9 cellular contexts compared by ENCODE assay signal in the genomic region with DNA sequence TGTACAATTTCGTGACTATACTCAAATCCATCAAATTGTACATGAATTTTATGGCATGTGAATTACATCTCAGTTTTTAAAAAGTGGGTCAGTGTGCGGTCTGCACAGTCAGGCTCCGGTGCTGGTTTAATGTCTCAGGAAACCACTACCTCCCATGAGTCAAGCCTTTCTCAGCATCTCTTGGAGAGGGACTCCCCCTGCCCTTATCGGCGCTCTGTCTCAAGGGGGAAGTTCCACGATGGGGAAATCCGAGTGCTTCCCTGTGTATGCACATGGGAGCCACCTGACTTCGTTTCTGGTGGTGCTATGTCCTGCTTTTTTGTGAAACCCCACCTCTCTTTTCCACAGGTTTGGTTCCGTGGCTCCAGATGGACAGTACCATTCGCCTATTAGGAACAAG.
DNase-seq lines count a peak whose midpoint lies in the region; ATAC-seq and TF ChIP-seq lines count a peak whose summit lies in the region.
"Had no signal": no experiment of that assay in that cellular context is flagged by ENCODE, and none has a peak within 500 bp of the region (broad histone marks: within the 10 kb centered on the region; RNA-seq: fewer than 3 reads in every experiment).

No MANE protein-coding gene starts in this region.

- peaks cover 36% of the 10 kb centered on the region for H3K4me1 Mint-ChIP-seq in WTC11

- H3K9me3 Mint-ChIP-seq in WTC11: peaks cover 13% of the 10 kb centered on the region

- peaks cover 35% of the 10 kb centered on the region for H3K36me3 Mint-ChIP-seq in WTC11

- H3K27ac Mint-ChIP-seq in WTC11: no peak overlapping the region

- POLR2A ChIA-PET in WTC11 (lab: Charles Lee): no interaction called here

- H3K27me3 Mint-ChIP-seq in WTC11 (ENCODE audit: low read depth): peaks cover 7% of the 10 kb centered on the region; the same call in 1 of the 2 replicates

- DNase-seq in activated T-cell treated with anti-CD3 and anti-CD28 coated beads for 48 hours (ENCODE audit: low read depth): peak; percentile 61
- DNase-seq in stimulated activated CD4-positive, alpha-beta T cell treated with anti-CD3 and anti-CD28 coated beads, Interleukin-4, amount 100 ng/mL, for 4 hours: peak; percentile 40 to 47
- DNase-seq in WTC11 (ENCODE audit: low spot score): no peak
- DNase-seq in NCI-H1092 (lab: John Stamatoyannopoulos, UW): no peak
- no peak for DNase-seq in NCI-H187 treated with DMSO at 0.1 percent for 48 hours (lab: John Stamatoyannopoulos, UW)
- DNase-seq: foreskin fibroblast had no signal

- CTCF ChIA-PET in WTC11 (lab: Charles Lee): no interaction called here

- TF ChIP-seq CTCF in WTC11 (IDR thresholded peaks at IDR 0.05): no peak

- no peak overlapping the region for H3K4me3 Mint-ChIP-seq in WTC11

- ATAC-seq in GM18868 (IDR thresholded peaks at IDR 0.05; ENCODE audit: unreplicated experiment) (peak; percentile 81), HG03460 (IDR thresholded peaks at IDR 0.05; ENCODE audit: unreplicated experiment) (peak; percentile 72), HG02970 (IDR thresholded peaks at IDR 0.05; ENCODE audit: low FRiP score, unreplicated experiment) (no peak), WTC11 (no peak)

TF ChIP-seq in WTC11, 78 proteins besides CTCF, POLR2A, EP300 and RAD21:
- TF ChIP-seq EMX1 (CRISPR knock-in tag; IDR thresholded peaks at IDR 0.05) (no peak), FOXK1 (CRISPR knock-in tag; IDR thresholded peaks at IDR 0.05) (no peak), HMGA2 (CRISPR knock-in tag; IDR thresholded peaks at IDR 0.05) (no peak), ZNF232 (CRISPR knock-in tag; IDR thresholded peaks at IDR 0.05) (no peak), ZNF423 (CRISPR knock-in tag; IDR thresholded peaks at IDR 0.05) (no peak), GRHL2 (CRISPR knock-in tag; IDR thresholded peaks at IDR 0.05; ENCODE audit: insufficient replicate concordance, severe bottlenecking) (no peak), TCF7 (CRISPR knock-in tag; IDR thresholded peaks at IDR 0.05; ENCODE audit: low read depth) (no peak), TP53 (CRISPR knock-in tag; IDR thresholded peaks at IDR 0.05) (no peak), KAT7 (CRISPR knock-in tag; IDR thresholded peaks at IDR 0.05; ENCODE audit: borderline replicate concordance) (no peak), CBFB (CRISPR knock-in tag; IDR thresholded peaks at IDR 0.05; ENCODE audit: low read depth) (no peak), ZNF396 (CRISPR knock-in tag; IDR thresholded peaks at IDR 0.05; ENCODE audit: borderline replicate concordance) (no peak), TEAD1 (CRISPR knock-in tag; IDR thresholded peaks at IDR 0.05) (no peak), ESRRA (CRISPR knock-in tag; IDR thresholded peaks at IDR 0.05; ENCODE audit: borderline replicate concordance) (no peak)
- TF ChIP-seq, protein P1, sequence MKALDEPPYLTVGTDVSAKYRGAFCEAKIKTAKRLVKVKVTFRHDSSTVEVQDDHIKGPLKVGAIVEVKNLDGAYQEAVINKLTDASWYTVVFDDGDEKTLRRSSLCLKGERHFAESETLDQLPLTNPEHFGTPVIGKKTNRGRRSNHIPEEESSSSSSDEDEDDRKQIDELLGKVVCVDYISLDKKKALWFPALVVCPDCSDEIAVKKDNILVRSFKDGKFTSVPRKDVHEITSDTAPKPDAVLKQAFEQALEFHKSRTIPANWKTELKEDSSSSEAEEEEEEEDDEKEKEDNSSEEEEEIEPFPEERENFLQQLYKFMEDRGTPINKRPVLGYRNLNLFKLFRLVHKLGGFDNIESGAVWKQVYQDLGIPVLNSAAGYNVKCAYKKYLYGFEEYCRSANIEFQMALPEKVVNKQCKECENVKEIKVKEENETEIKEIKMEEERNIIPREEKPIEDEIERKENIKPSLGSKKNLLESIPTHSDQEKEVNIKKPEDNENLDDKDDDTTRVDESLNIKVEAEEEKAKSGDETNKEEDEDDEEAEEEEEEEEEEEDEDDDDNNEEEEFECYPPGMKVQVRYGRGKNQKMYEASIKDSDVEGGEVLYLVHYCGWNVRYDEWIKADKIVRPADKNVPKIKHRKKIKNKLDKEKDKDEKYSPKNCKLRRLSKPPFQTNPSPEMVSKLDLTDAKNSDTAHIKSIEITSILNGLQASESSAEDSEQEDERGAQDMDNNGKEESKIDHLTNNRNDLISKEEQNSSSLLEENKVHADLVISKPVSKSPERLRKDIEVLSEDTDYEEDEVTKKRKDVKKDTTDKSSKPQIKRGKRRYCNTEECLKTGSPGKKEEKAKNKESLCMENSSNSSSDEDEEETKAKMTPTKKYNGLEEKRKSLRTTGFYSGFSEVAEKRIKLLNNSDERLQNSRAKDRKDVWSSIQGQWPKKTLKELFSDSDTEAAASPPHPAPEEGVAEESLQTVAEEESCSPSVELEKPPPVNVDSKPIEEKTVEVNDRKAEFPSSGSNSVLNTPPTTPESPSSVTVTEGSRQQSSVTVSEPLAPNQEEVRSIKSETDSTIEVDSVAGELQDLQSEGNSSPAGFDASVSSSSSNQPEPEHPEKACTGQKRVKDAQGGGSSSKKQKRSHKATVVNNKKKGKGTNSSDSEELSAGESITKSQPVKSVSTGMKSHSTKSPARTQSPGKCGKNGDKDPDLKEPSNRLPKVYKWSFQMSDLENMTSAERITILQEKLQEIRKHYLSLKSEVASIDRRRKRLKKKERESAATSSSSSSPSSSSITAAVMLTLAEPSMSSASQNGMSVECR (CRISPR knock-in tag; IDR thresholded peaks at IDR 0.05; ENCODE audit: borderline replicate concordance): no peak
- TF ChIP-seq, protein P2, sequence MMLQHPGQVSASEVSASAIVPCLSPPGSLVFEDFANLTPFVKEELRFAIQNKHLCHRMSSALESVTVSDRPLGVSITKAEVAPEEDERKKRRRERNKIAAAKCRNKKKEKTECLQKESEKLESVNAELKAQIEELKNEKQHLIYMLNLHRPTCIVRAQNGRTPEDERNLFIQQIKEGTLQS (CRISPR knock-in tag; conservative IDR thresholded peaks at IDR 0.05): no peak
- TF ChIP-seq, protein P3, sequence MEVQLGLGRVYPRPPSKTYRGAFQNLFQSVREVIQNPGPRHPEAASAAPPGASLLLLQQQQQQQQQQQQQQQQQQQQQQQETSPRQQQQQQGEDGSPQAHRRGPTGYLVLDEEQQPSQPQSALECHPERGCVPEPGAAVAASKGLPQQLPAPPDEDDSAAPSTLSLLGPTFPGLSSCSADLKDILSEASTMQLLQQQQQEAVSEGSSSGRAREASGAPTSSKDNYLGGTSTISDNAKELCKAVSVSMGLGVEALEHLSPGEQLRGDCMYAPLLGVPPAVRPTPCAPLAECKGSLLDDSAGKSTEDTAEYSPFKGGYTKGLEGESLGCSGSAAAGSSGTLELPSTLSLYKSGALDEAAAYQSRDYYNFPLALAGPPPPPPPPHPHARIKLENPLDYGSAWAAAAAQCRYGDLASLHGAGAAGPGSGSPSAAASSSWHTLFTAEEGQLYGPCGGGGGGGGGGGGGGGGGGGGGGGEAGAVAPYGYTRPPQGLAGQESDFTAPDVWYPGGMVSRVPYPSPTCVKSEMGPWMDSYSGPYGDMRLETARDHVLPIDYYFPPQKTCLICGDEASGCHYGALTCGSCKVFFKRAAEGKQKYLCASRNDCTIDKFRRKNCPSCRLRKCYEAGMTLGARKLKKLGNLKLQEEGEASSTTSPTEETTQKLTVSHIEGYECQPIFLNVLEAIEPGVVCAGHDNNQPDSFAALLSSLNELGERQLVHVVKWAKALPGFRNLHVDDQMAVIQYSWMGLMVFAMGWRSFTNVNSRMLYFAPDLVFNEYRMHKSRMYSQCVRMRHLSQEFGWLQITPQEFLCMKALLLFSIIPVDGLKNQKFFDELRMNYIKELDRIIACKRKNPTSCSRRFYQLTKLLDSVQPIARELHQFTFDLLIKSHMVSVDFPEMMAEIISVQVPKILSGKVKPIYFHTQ (CRISPR knock-in tag; IDR thresholded peaks at IDR 0.05): no peak
- TF ChIP-seq, protein P4, sequence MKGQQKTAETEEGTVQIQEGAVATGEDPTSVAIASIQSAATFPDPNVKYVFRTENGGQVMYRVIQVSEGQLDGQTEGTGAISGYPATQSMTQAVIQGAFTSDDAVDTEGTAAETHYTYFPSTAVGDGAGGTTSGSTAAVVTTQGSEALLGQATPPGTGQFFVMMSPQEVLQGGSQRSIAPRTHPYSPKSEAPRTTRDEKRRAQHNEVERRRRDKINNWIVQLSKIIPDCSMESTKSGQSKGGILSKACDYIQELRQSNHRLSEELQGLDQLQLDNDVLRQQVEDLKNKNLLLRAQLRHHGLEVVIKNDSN (CRISPR knock-in tag; IDR thresholded peaks at IDR 0.05): no peak
- TF ChIP-seq, protein P5, sequence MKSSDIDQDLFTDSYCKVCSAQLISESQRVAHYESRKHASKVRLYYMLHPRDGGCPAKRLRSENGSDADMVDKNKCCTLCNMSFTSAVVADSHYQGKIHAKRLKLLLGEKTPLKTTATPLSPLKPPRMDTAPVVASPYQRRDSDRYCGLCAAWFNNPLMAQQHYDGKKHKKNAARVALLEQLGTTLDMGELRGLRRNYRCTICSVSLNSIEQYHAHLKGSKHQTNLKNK (CRISPR knock-in tag; IDR thresholded peaks at IDR 0.05): no peak
- TF ChIP-seq, protein P6, sequence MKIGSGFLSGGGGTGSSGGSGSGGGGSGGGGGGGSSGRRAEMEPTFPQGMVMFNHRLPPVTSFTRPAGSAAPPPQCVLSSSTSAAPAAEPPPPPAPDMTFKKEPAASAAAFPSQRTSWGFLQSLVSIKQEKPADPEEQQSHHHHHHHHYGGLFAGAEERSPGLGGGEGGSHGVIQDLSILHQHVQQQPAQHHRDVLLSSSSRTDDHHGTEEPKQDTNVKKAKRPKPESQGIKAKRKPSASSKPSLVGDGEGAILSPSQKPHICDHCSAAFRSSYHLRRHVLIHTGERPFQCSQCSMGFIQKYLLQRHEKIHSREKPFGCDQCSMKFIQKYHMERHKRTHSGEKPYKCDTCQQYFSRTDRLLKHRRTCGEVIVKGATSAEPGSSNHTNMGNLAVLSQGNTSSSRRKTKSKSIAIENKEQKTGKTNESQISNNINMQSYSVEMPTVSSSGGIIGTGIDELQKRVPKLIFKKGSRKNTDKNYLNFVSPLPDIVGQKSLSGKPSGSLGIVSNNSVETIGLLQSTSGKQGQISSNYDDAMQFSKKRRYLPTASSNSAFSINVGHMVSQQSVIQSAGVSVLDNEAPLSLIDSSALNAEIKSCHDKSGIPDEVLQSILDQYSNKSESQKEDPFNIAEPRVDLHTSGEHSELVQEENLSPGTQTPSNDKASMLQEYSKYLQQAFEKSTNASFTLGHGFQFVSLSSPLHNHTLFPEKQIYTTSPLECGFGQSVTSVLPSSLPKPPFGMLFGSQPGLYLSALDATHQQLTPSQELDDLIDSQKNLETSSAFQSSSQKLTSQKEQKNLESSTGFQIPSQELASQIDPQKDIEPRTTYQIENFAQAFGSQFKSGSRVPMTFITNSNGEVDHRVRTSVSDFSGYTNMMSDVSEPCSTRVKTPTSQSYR (CRISPR knock-in tag; IDR thresholded peaks at IDR 0.05): no peak

Comparison
In these comparisons a context has a peak if more than half of its experiments do, and no peak if none do; other contexts are left out.
1. ATAC-seq: peak in GM18868 (single experiment) and HG03460 (single experiment); none in HG02970 (single experiment) and WTC11 (single experiment).
2. DNase-seq: peak in activated T-cell treated with anti-CD3 and anti-CD28 coated beads for 48 hours (single experiment) and stimulated activated CD4-positive, alpha-beta T cell treated with anti-CD3 and anti-CD28 coated beads, Interleukin-4, amount 100 ng/mL, for 4 hours (2 of 2); none in WTC11 (single experiment), NCI-H1092 (single experiment) and NCI-H187 treated with DMSO at 0.1 percent for 48 hours (single experiment).